Comparison of ENCODE assay signal across 21 cellular contexts in genomic region chr11:115217726-115218311, GRCh38.
A peak's percentile ranks its signal among the peaks of the same experiment; 100 is the strongest.
DNase-seq lines count a peak whose midpoint lies in the region; ATAC-seq and TF ChIP-seq lines count a peak whose summit lies in the region.
"Had no signal": no experiment of that assay in that cellular context is flagged by ENCODE, and none has a peak within 500 bp of the region (broad histone marks: within the 10 kb centered on the region; RNA-seq: fewer than 3 reads in every experiment).

No MANE protein-coding gene starts in this region.

- TF ChIP-seq POLR2A in uterus (IDR thresholded peaks at IDR 0.05), result no peak

- peak overlapping the region in 1 of 11 experiments; percentile 19; a peak in 1 of 22 replicates for H3K27ac ChIP-seq in BLaER1 treated with 17β-estradiol and CSF1 and Interleukin-3, amounts not matched to agents 10 nM and 100 nM
- no peak overlapping the region for H3K27ac ChIP-seq in uterus
- H3K27ac ChIP-seq: esophagus muscularis mucosa, lower lobe of right lung had no signal

- no peaks in the 10 kb centered on the region for H3K9me3 Mint-ChIP-seq in T-cell
- H3K9me3 Mint-ChIP-seq: activated T-helper 17 cell treated with anti-CD3 and anti-CD28 coated beads, Interleukin-2, amount 50 U/mL, for 72 hours had no signal

- no peaks in the 10 kb centered on the region; a peak in 2 of 22 replicates for H3K9me3 ChIP-seq in BLaER1 treated with 17β-estradiol and CSF1 and Interleukin-3, amounts not matched to agents 10 nM and 100 nM (replicated peaks in 1 of 11)
- no peaks in the 10 kb centered on the region for H3K9me3 ChIP-seq in uterus
- H3K9me3 ChIP-seq: Caco-2, esophagus muscularis mucosa, gastrocnemius medialis, lower lobe of right lung had no signal

- no peaks in the 10 kb centered on the region for H3K36me3 Mint-ChIP-seq in T-cell
- H3K36me3 Mint-ChIP-seq: activated naive CD8-positive, alpha-beta T cell; IgD-negative memory B cell had no signal

- ATAC-seq in T-cell (replicated peaks in 1 of 4), result peak; percentile 35 to 48 (median 38)
- ATAC-seq: activated T-helper 17 cell treated with anti-CD3 and anti-CD28 coated beads, Interleukin-2, amount 50 U/mL, for 72 hours; gastrocnemius medialis had no signal

- H3K4me2 ChIP-seq in BLaER1 treated with 17β-estradiol and CSF1 and Interleukin-3, amounts not matched to agents 10 nM and 100 nM, result peak overlapping the region in 8 of 11 experiments; percentile 12 to 45 (median 30); a peak in 10 of 22 replicates

- TF ChIP-seq CTCF in uterus (IDR thresholded peaks at IDR 0.05), result no peak

- CTCF ChIA-PET in T-cell (lab: Charles Lee), result interaction anchor here in 1 of 2 donors (0.6 kb wide), 1 partner anchor 326 kb away, joined by 3 read pairs; no protein-coding TSS in a partner anchor

- DNase-seq in Caki2 (ENCODE audit: low read depth), result peak; percentile 45
- DNase-seq in T-cell, result no peak
- DNase-seq in myocyte (ENCODE audit: low read depth), result peak; percentile 25
- no peak for DNase-seq in uterus
- DNase-seq in NOMO-1 treated with DMSO at 0.1 percent for 48 hours (lab: John Stamatoyannopoulos, UW; ENCODE audit: unreplicated experiment), result no peak
- DNase-seq in NCI-H187 treated with DMSO at 0.1 percent for 48 hours (lab: John Stamatoyannopoulos, UW), result no peak
- DNase-seq: activated CD4-positive, alpha-beta T cell treated with anti-CD3 and anti-CD28 coated beads for 48 hours; Caco-2; effector memory CD4-positive, alpha-beta T cell; gastrocnemius medialis; lower lobe of right lung; NCI-H1436; NCI-H2171 treated with DMSO at 0.1 percent for 48 hours; Right ventricle myocardium superior; small intestine; stimulated activated naive CD4-positive, alpha-beta T cell had no signal

- POLR2A ChIA-PET in T-cell (lab: Charles Lee), result interaction anchor here in 1 of 2 donors (0.5 kb wide), 1 partner anchor 41 kb away, joined by 5 read pairs; no protein-coding TSS in a partner anchor

- no peak overlapping the region for H3K4me3 Mint-ChIP-seq in T-cell
- H3K4me3 Mint-ChIP-seq: activated naive CD8-positive, alpha-beta T cell; activated T-helper 17 cell treated with anti-CD3 and anti-CD28 coated beads, Interleukin-2, amount 50 U/mL, for 72 hours; IgD-negative memory B cell had no signal

- H3K4me1 Mint-ChIP-seq in T-cell, result peaks cover 6 to 23% (median 6%) of the 10 kb centered on the region in 3 donors
- H3K4me1 Mint-ChIP-seq: activated T-helper 17 cell treated with anti-CD3 and anti-CD28 coated beads, Interleukin-2, amount 50 U/mL, for 72 hours had no signal

- peak overlapping the region in 1 of 2 donors; percentile 19 for H3K27ac Mint-ChIP-seq in T-cell
- H3K27ac Mint-ChIP-seq: activated naive CD8-positive, alpha-beta T cell; activated T-helper 17 cell treated with anti-CD3 and anti-CD28 coated beads, Interleukin-2, amount 50 U/mL, for 72 hours; IgD-negative memory B cell had no signal

- H3K36me3 ChIP-seq in BLaER1 treated with 17β-estradiol and CSF1 and Interleukin-3, amounts not matched to agents 10 nM and 100 nM, result no peaks in the 10 kb centered on the region
- H3K36me3 ChIP-seq in uterus, result no peaks in the 10 kb centered on the region
- H3K36me3 ChIP-seq: gastrocnemius medialis had no signal

- H4K20me1 ChIP-seq in BLaER1 treated with 17β-estradiol and CSF1 and Interleukin-3, amounts not matched to agents 10 nM and 100 nM, result no peaks in the 10 kb centered on the region

- peaks cover 0 to 29% (median 16%) of the 10 kb centered on the region in 10 experiments; a peak in 16 of 20 replicates for H3K4me1 ChIP-seq in BLaER1 treated with 17β-estradiol and CSF1 and Interleukin-3, amounts not matched to agents 10 nM and 100 nM
- no peaks in the 10 kb centered on the region for H3K4me1 ChIP-seq in uterus
- H3K4me1 ChIP-seq: Caco-2, lower lobe of right lung had no signal

- intact Hi-C loops in uterus (cut with DNase I; ENCODE audit: low total_unique reads), result no loop called here

- H3K27me3 Mint-ChIP-seq in T-cell, result peaks cover 0 to 3% of the 10 kb centered on the region in 2 donors
- H3K27me3 Mint-ChIP-seq: IgD-negative memory B cell had no signal

- H3K27me3 ChIP-seq in BLaER1 treated with 17β-estradiol and CSF1 and Interleukin-3, amounts not matched to agents 10 nM and 100 nM, result no peaks in the 10 kb centered on the region
- no peaks in the 10 kb centered on the region for H3K27me3 ChIP-seq in uterus
- H3K27me3 ChIP-seq: esophagus muscularis mucosa, gastrocnemius medialis had no signal

- in situ Hi-C loops in Caki2 (cut with HindIII; ENCODE audit: low pct_unique_long_range_greater_than_20kb, low sequenced_read_pairs), result no loop called here

- H3K4me3 ChIP-seq in BLaER1 treated with 17β-estradiol and CSF1 and Interleukin-3, amounts not matched to agents 10 nM and 100 nM, result no peak overlapping the region
- H3K4me3 ChIP-seq in uterus, result no peak overlapping the region
- H3K4me3 ChIP-seq: esophagus muscularis mucosa, gastrocnemius medialis, lower lobe of right lung had no signal

- no peak overlapping the region for H3K9ac ChIP-seq in BLaER1 treated with 17β-estradiol and CSF1 and Interleukin-3, amounts not matched to agents 10 nM and 100 nM

Comparison
In these comparisons a context has a peak if more than half of its experiments do, and no peak if none do; other contexts are left out.
1. DNase-seq: peak in Caki2 (single experiment) and myocyte (single experiment); none in T-cell (0 of 34), uterus (0 of 2), NOMO-1 treated with DMSO at 0.1 percent for 48 hours (single experiment) and NCI-H187 treated with DMSO at 0.1 percent for 48 hours (single experiment).